9 cellular contexts compared by ENCODE assay signal in the genomic region with DNA sequence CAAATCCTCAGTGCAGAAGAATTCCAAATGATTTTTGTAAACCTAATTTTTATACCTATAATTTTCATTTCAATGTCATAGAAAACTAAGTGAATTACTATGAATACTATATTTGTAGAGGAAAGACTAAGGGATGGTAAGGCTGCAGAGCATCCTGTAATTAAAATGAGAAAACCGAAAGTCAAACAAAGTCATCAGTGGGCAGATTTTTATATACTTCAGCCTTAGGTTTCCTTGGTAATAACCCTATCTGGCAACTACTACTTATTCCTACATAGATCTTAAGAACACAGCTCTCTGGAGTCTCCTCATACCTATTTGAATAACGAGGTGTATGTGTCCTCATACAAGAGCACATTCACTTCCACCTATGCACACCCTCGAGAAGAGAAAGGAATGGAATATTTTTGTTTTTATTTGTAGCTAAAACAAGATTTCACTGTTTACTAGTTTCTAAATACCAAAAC.
DNase-seq lines count a peak whose midpoint lies in the region; ATAC-seq and TF ChIP-seq lines count a peak whose summit lies in the region.
"Had no signal": no experiment of that assay in that cellular context is flagged by ENCODE, and none has a peak within 500 bp of the region (broad histone marks: within the 10 kb centered on the region; RNA-seq: fewer than 3 reads in every experiment).

No MANE protein-coding gene starts in this region.

- no peak overlapping the region for H2BK120ac ChIP-seq in mesenchymal stem cell (ENCODE audit: low read depth, low read length)

- peak overlapping the region; percentile 37 to 85 (median 54); a peak in 21 of 22 replicates for H3K4me2 ChIP-seq in BLaER1 treated with 17β-estradiol and CSF1 and Interleukin-3, amounts not matched to agents 10 nM and 100 nM
- peak overlapping the region; percentile 65 for H3K4me2 ChIP-seq in mesenchymal stem cell (ENCODE audit: low read length, poor library complexity, severe bottlenecking)

- H3K36me3 Mint-ChIP-seq in activated T-helper 17 cell treated with anti-CD3 and anti-CD28 coated beads, Interleukin-2, amount 50 U/mL, for 72 hours (ENCODE audit: low read depth): no peaks in the 10 kb centered on the region

- no peak overlapping the region for H2BK15ac ChIP-seq in mesenchymal stem cell (ENCODE audit: low read depth, poor library complexity, severe bottlenecking)

- H3K4me1 Mint-ChIP-seq in activated T-helper 17 cell treated with anti-CD3 and anti-CD28 coated beads, Interleukin-2, amount 50 U/mL, for 72 hours: peaks cover 23% of the 10 kb centered on the region

- H3K9ac ChIP-seq in BLaER1 treated with 17β-estradiol and CSF1 and Interleukin-3, amounts not matched to agents 10 nM and 100 nM: peak overlapping the region in 4 of 11 experiments; percentile 52 to 84 (median 68); a peak in 7 of 22 replicates
- H3K9ac ChIP-seq in mesenchymal stem cell (ENCODE audit: low read length): peak overlapping the region; percentile 87

- no peak overlapping the region for H4K91ac ChIP-seq in mesenchymal stem cell (ENCODE audit: low read length)

- H2BK12ac ChIP-seq in mesenchymal stem cell (ENCODE audit: low read length in 2 of 2): no peak overlapping the region

- H3K4me1 ChIP-seq in BLaER1 treated with 17β-estradiol and CSF1 and Interleukin-3, amounts not matched to agents 10 nM and 100 nM: peaks cover 21 to 68% (median 26%) of the 10 kb centered on the region in 10 experiments
- peaks cover 2% of the 10 kb centered on the region for H3K4me1 ChIP-seq in mesenchymal stem cell (ENCODE audit: control insufficient read depth, insufficient read depth, low read depth, low read length)
- H3K4me1 ChIP-seq in transverse colon: peaks cover 0 to 4% (median 2%) of the 10 kb centered on the region in 4 donors
- H3K4me1 ChIP-seq in testis: no peaks in the 10 kb centered on the region

- H3K4ac ChIP-seq in mesenchymal stem cell (ENCODE audit: low read depth in 1 of 2, low read length in 2 of 2): no peak overlapping the region

- H3K27me3 ChIP-seq in BLaER1 treated with 17β-estradiol and CSF1 and Interleukin-3, amounts not matched to agents 10 nM and 100 nM: no peaks in the 10 kb centered on the region
- H3K27me3 ChIP-seq in mesenchymal stem cell (ENCODE audit: control insufficient read depth in 1 of 2, insufficient read depth in 1 of 2, low read length in 2 of 2): no peaks in the 10 kb centered on the region
- H3K27me3 ChIP-seq in transverse colon: no peaks in the 10 kb centered on the region
- no peaks in the 10 kb centered on the region for H3K27me3 ChIP-seq in testis

- no peak overlapping the region for H3K18ac ChIP-seq in mesenchymal stem cell (ENCODE audit: low read depth in 1 of 2, low read length in 2 of 2)

- no peak overlapping the region for H2AK5ac ChIP-seq in mesenchymal stem cell (ENCODE audit: low read length, severe bottlenecking)

- peak overlapping the region; percentile 73 for H3K4me3 Mint-ChIP-seq in activated T-helper 17 cell treated with anti-CD3 and anti-CD28 coated beads, Interleukin-2, amount 50 U/mL, for 72 hours

- peak overlapping the region; percentile 93 for H3K27ac Mint-ChIP-seq in activated T-helper 17 cell treated with anti-CD3 and anti-CD28 coated beads, Interleukin-2, amount 50 U/mL, for 72 hours

- peaks cover 0 to 5% (median 0%) of the 10 kb centered on the region in 11 experiments; a peak in 3 of 22 replicates for H3K9me3 ChIP-seq in BLaER1 treated with 17β-estradiol and CSF1 and Interleukin-3, amounts not matched to agents 10 nM and 100 nM (replicated peaks in 1 of 11)
- H3K9me3 ChIP-seq in mesenchymal stem cell (ENCODE audit: control insufficient read depth, low read length) (no peaks in the 10 kb centered on the region), transverse colon (no peaks in the 10 kb centered on the region), testis (no peaks in the 10 kb centered on the region)

- H3K23ac ChIP-seq in mesenchymal stem cell (ENCODE audit: low read length in 2 of 2): no peak overlapping the region

- no peak overlapping the region for H2BK5ac ChIP-seq in mesenchymal stem cell (ENCODE audit: low read depth, low read length, poor library complexity, severe bottlenecking)

- H3K36me3 ChIP-seq in BLaER1 treated with 17β-estradiol and CSF1 and Interleukin-3, amounts not matched to agents 10 nM and 100 nM: no peaks in the 10 kb centered on the region
- H3K36me3 ChIP-seq in mesenchymal stem cell (ENCODE audit: control insufficient read depth in 1 of 2, insufficient read depth in 2 of 2, low read depth in 1 of 2, low read length in 2 of 2) (no peaks in the 10 kb centered on the region), transverse colon (no peaks in the 10 kb centered on the region), testis (ENCODE audit: low read depth, missing control alignments) (no peaks in the 10 kb centered on the region)

- no peak overlapping the region for H4K8ac ChIP-seq in mesenchymal stem cell (ENCODE audit: low read length)

- TF ChIP-seq CTCF in transverse colon (IDR thresholded peaks at IDR 0.05) (no peak), testis (IDR thresholded peaks at IDR 0.05) (no peak)

- H2AFZ ChIP-seq in mesenchymal stem cell (ENCODE audit: low read depth, low read length): no peak overlapping the region

- H3K9me3 Mint-ChIP-seq in activated T-helper 17 cell treated with anti-CD3 and anti-CD28 coated beads, Interleukin-2, amount 50 U/mL, for 72 hours: no peaks in the 10 kb centered on the region

- H3K79me1 ChIP-seq in mesenchymal stem cell (replicated peaks; ENCODE audit: low read length, poor library complexity, severe bottlenecking): no peaks in the 10 kb centered on the region

- no peak overlapping the region for H3K4me3 ChIP-seq in BLaER1 treated with 17β-estradiol and CSF1 and Interleukin-3, amounts not matched to agents 10 nM and 100 nM
- H3K4me3 ChIP-seq in mesenchymal stem cell (ENCODE audit: insufficient read depth in 1 of 2, low read depth in 1 of 2, low read length in 2 of 2) (peak overlapping the region in 1 of 2 experiments; percentile 33), transverse colon (no peak overlapping the region), testis (no peak overlapping the region)

- no peak overlapping the region for H3K14ac ChIP-seq in mesenchymal stem cell (ENCODE audit: low read length in 2 of 2)

- DNase-seq in mesenchymal stem cell (no peak), transverse colon (no peak), foreskin melanocyte (no peak), islet precursor cell (no peak), testis (no peak)
- DNase-seq: NCI-H446 treated with DMSO at 0.1 percent for 48 hours had no signal

- 69% methylated on average over 1 of the region's 3 CpGs for WGBS in mesenchymal stem cell
- WGBS in transverse colon (ENCODE audit: low coverage in 1 of 2), 2 donors: 39 to 61% methylated on average over 3 of the region's 3 CpGs
- 59 to 71% methylated on average over 3 of the region's 3 CpGs for WGBS in testis, 2 donors

- H4K20me1 ChIP-seq in BLaER1 treated with 17β-estradiol and CSF1 and Interleukin-3, amounts not matched to agents 10 nM and 100 nM: no peaks in the 10 kb centered on the region

- no peak for TF ChIP-seq EP300 in transverse colon (IDR thresholded peaks at IDR 0.05; ENCODE audit: low read depth)

- TF ChIP-seq POLR2A in transverse colon (IDR thresholded peaks at IDR 0.05) (no peak), testis (IDR thresholded peaks at IDR 0.05) (no peak)

- intact Hi-C loops in transverse colon (cut with DNase I; ENCODE audit: low total_unique reads): no loop called here
- intact Hi-C loops in testis (cut with DNase I; ENCODE audit: low total_unique reads): no loop called here

- H3K27me3 Mint-ChIP-seq in activated T-helper 17 cell treated with anti-CD3 and anti-CD28 coated beads, Interleukin-2, amount 50 U/mL, for 72 hours: no peaks in the 10 kb centered on the region

- peak; percentile 24 for ATAC-seq in GM21447 (IDR thresholded peaks at IDR 0.05; ENCODE audit: unreplicated experiment)
- peak; percentile 29 for ATAC-seq in activated T-helper 17 cell treated with anti-CD3 and anti-CD28 coated beads, Interleukin-2, amount 50 U/mL, for 72 hours (replicated peaks)

- in situ Hi-C loops in transverse colon (cut with MboI; ENCODE audit: low pct_ligation_motif_present in 1 of 4, low pct_unique_long_range_greater_than_20kb in 1 of 4, low sequenced_read_pairs in 3 of 4): no loop called here

- peak overlapping the region in 9 of 11 experiments; percentile 44 to 94 (median 71); a peak in 13 of 22 replicates for H3K27ac ChIP-seq in BLaER1 treated with 17β-estradiol and CSF1 and Interleukin-3, amounts not matched to agents 10 nM and 100 nM
- H3K27ac ChIP-seq in mesenchymal stem cell (ENCODE audit: low read length, poor library complexity, severe bottlenecking): peak overlapping the region; percentile 51
- H3K27ac ChIP-seq in transverse colon: no peak overlapping the region
- no peak overlapping the region for H3K27ac ChIP-seq in testis

Comparison
In these comparisons a context has a peak if more than half of its experiments do, and no peak if none do; other contexts are left out.
1. H3K27ac ChIP-seq: peak in BLaER1 treated with 17β-estradiol and CSF1 and Interleukin-3, amounts not matched to agents 10 nM and 100 nM (9 of 11) and mesenchymal stem cell (single experiment); none in transverse colon (0 of 4) and testis (0 of 2).